Comparison of ENCODE assay signal across 17 cellular contexts in the genomic region with DNA sequence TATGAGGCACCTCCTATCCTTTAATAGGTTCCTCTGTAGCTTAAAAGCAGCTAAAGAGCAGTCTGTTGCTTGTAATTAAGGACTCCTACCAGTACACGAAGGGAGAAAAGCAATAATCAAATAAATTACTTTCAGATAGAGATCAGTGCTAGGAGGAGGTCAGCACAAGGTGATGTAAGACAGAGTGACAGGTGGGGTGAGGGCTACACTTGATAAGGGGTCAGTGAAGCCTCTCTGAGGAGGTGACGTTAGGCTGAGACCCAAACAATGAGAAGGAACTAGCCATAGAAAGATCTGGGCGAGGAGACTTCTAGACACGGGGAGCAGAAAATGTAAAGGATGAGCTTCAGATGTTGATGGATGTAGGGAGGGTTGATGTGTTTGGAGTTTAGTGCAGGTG. TPM values are rescaled to one million over a fixed set of nuclear protein-coding genes. Genes with fewer than 3 reads are reported as not detected.
DNase-seq lines count a peak whose midpoint lies in the region; ATAC-seq and TF ChIP-seq lines count a peak whose summit lies in the region.
"Had no signal": no experiment of that assay in that cellular context is flagged by ENCODE, and none has a peak within 500 bp of the region (broad histone marks: within the 10 kb centered on the region; RNA-seq: fewer than 3 reads in every experiment).

No MANE protein-coding gene starts in this region.

- H3K4me1 ChIP-seq in CD8-positive, alpha-beta memory T cell (ENCODE audit: insufficient read depth, low read length) = peaks cover 69% of the 10 kb centered on the region
- peaks cover 36% of the 10 kb centered on the region for H3K4me1 ChIP-seq in psoas muscle
- H3K4me1 ChIP-seq: pancreas had no signal

- H3K4me3 Mint-ChIP-seq in activated CD4-positive, alpha-beta T cell treated with anti-CD3 and anti-CD28 coated beads, Interleukin-2, amount 10 ng/mL, durations not matched to agents 7 days and 5 days = no peak overlapping the region
- H3K4me3 Mint-ChIP-seq in CD8-positive, alpha-beta memory T cell = peak overlapping the region in 4 of 7 donors; percentile 3 to 57 (median 10)
- H3K4me3 Mint-ChIP-seq in activated T-helper 17 cell treated with anti-CD3 and anti-CD28 coated beads, Interleukin-2, amount 50 U/mL, for 72 hours = peak overlapping the region; percentile 82
- H3K4me3 Mint-ChIP-seq: activated naive CD4-positive, alpha-beta T cell treated with anti-CD3 and anti-CD28 coated beads for 36 hours had no signal

- 82 to 92% (median 89%) methylated on average over 4 of the region's 4 CpGs for WGBS in psoas muscle, 3 donors

- H3K27ac ChIP-seq in CD8-positive, alpha-beta memory T cell (ENCODE audit: low read depth, low read length) = no peak overlapping the region
- H3K27ac ChIP-seq in psoas muscle = peak overlapping the region; percentile 94
- H3K27ac ChIP-seq: A549, SJSA1 had no signal

- peaks cover 24% of the 10 kb centered on the region for H3K36me3 Mint-ChIP-seq in activated CD4-positive, alpha-beta T cell treated with anti-CD3 and anti-CD28 coated beads, Interleukin-2, amount 10 ng/mL, durations not matched to agents 7 days and 5 days (ENCODE audit: low read depth)
- H3K36me3 Mint-ChIP-seq in CD8-positive, alpha-beta memory T cell = peaks cover 0 to 1% (median 0%) of the 10 kb centered on the region in 3 donors
- H3K36me3 Mint-ChIP-seq in activated T-helper 17 cell treated with anti-CD3 and anti-CD28 coated beads, Interleukin-2, amount 50 U/mL, for 72 hours (ENCODE audit: low read depth) = no peaks in the 10 kb centered on the region

- DNase-seq in activated CD4-positive, alpha-beta T cell treated with anti-CD3 and anti-CD28 coated beads, Interleukin-2, amount 10 ng/mL, durations not matched to agents 7 days and 5 days = no peak
- no peak for DNase-seq in activated CD4-positive, alpha-beta T cell treated with anti-CD3 and anti-CD28 coated beads, Interleukin-2, amount 50 U/mL, for 4 hours
- no peak for DNase-seq in CD8-positive, alpha-beta memory T cell
- DNase-seq in psoas muscle = no peak
- DNase-seq in germinal center (ENCODE audit: low spot score) = no peak
- no peak for DNase-seq in medulla oblongata (ENCODE audit: extremely low spot score)
- no peak for DNase-seq in Ammon's horn (ENCODE audit: low spot score)
- DNase-seq: activated naive CD4-positive, alpha-beta T cell treated with anti-CD3 and anti-CD28 coated beads for 36 hours; activated T-cell treated with anti-CD3 and anti-CD28 coated beads for 4 hours; stimulated activated CD4-positive, alpha-beta T cell treated with anti-CD3 and anti-CD28 coated beads, Interleukin-2, amount 100 ng/mL, for 48 hours had no signal

- H3K27ac Mint-ChIP-seq in activated CD4-positive, alpha-beta T cell treated with anti-CD3 and anti-CD28 coated beads, Interleukin-2, amount 10 ng/mL, durations not matched to agents 7 days and 5 days = peak overlapping the region; percentile 21
- H3K27ac Mint-ChIP-seq in CD8-positive, alpha-beta memory T cell = peak overlapping the region in 2 of 8 donors; percentile 5 to 21
- H3K27ac Mint-ChIP-seq in activated T-helper 17 cell treated with anti-CD3 and anti-CD28 coated beads, Interleukin-2, amount 50 U/mL, for 72 hours = no peak overlapping the region
- H3K27ac Mint-ChIP-seq: activated naive CD4-positive, alpha-beta T cell treated with anti-CD3 and anti-CD28 coated beads for 36 hours had no signal

- CTCF ChIA-PET in activated CD4-positive, alpha-beta T cell treated with anti-CD3 and anti-CD28 coated beads, Interleukin-2, amount 10 ng/mL, durations not matched to agents 7 days and 5 days (lab: Charles Lee) = interaction anchor here (0.7 to 2.2 kb wide), 4 partner anchors 11 to 58 kb away, joined by 3 to 6 read pairs (median 4); partner anchors contain the start of gene BLM
- CTCF ChIA-PET in CD8-positive, alpha-beta memory T cell (lab: Charles Lee) = interaction anchor here (1.6 to 1.8 kb wide), 2 partner anchors 227 to 272 kb away, joined by 5 read pairs; partner anchors contain the start of gene HDDC3

- H3K4me3 ChIP-seq in CD8-positive, alpha-beta memory T cell (ENCODE audit: low read length) = no peak overlapping the region
- H3K4me3 ChIP-seq in psoas muscle = no peak overlapping the region
- H3K4me3 ChIP-seq: A549, coronary artery, lung, pancreas, SJSA1 had no signal

- H3K4me1 Mint-ChIP-seq in activated CD4-positive, alpha-beta T cell treated with anti-CD3 and anti-CD28 coated beads, Interleukin-2, amount 10 ng/mL, durations not matched to agents 7 days and 5 days = peaks cover 90% of the 10 kb centered on the region
- peaks cover 72 to 86% (median 83%) of the 10 kb centered on the region in 3 donors for H3K4me1 Mint-ChIP-seq in CD8-positive, alpha-beta memory T cell
- H3K4me1 Mint-ChIP-seq in activated T-helper 17 cell treated with anti-CD3 and anti-CD28 coated beads, Interleukin-2, amount 50 U/mL, for 72 hours = peaks cover 48% of the 10 kb centered on the region

- H3K27me3 ChIP-seq in CD8-positive, alpha-beta memory T cell (ENCODE audit: insufficient read depth, low read length, poor library complexity, severe bottlenecking) = peaks cover 13% of the 10 kb centered on the region
- H3K27me3 ChIP-seq in psoas muscle (ENCODE audit: insufficient read depth in 3 of 3, low read length in 2 of 3) = no peaks in the 10 kb centered on the region
- H3K27me3 ChIP-seq: pancreas, SJSA1 had no signal

- intact Hi-C loops in psoas muscle (cut with DNase I) = no loop called here

- POLR2A ChIA-PET in activated CD4-positive, alpha-beta T cell treated with anti-CD3 and anti-CD28 coated beads, Interleukin-2, amount 10 ng/mL, durations not matched to agents 7 days and 5 days (lab: Charles Lee) = no interaction called here
- POLR2A ChIA-PET in CD8-positive, alpha-beta memory T cell (lab: Charles Lee) = interaction anchor here (0.6 to 0.9 kb wide), 2 partner anchors 10 to 276 kb away, joined by 3 to 5 read pairs; no protein-coding TSS in a partner anchor

- H3K36me3 ChIP-seq in CD8-positive, alpha-beta memory T cell (ENCODE audit: insufficient read depth, low read length) = no peaks in the 10 kb centered on the region
- no peaks in the 10 kb centered on the region for H3K36me3 ChIP-seq in psoas muscle (ENCODE audit: insufficient read depth in 1 of 2, low read depth in 1 of 2)
- H3K36me3 ChIP-seq: pancreas had no signal

- no peaks in the 10 kb centered on the region for H3K9me3 ChIP-seq in CD8-positive, alpha-beta memory T cell (ENCODE audit: low read length)
- H3K9me3 ChIP-seq in psoas muscle = no peaks in the 10 kb centered on the region
- H3K9me3 ChIP-seq: A549, pancreas, SJSA1 had no signal

- TF ChIP-seq CTCF in psoas muscle (IDR thresholded peaks at IDR 0.05) = no peak

- peaks cover 21% of the 10 kb centered on the region for H3K27me3 Mint-ChIP-seq in activated CD4-positive, alpha-beta T cell treated with anti-CD3 and anti-CD28 coated beads, Interleukin-2, amount 10 ng/mL, durations not matched to agents 7 days and 5 days
- H3K27me3 Mint-ChIP-seq in CD8-positive, alpha-beta memory T cell = peaks cover 24 to 42% of the 10 kb centered on the region in 2 donors
- H3K27me3 Mint-ChIP-seq in activated T-helper 17 cell treated with anti-CD3 and anti-CD28 coated beads, Interleukin-2, amount 50 U/mL, for 72 hours = peaks cover 21% of the 10 kb centered on the region

- H3K9me3 Mint-ChIP-seq in activated CD4-positive, alpha-beta T cell treated with anti-CD3 and anti-CD28 coated beads, Interleukin-2, amount 10 ng/mL, durations not matched to agents 7 days and 5 days = peaks cover 6% of the 10 kb centered on the region
- H3K9me3 Mint-ChIP-seq in CD8-positive, alpha-beta memory T cell = peaks cover 0 to 1% (median 0%) of the 10 kb centered on the region in 5 donors
- no peaks in the 10 kb centered on the region for H3K9me3 Mint-ChIP-seq in activated T-helper 17 cell treated with anti-CD3 and anti-CD28 coated beads, Interleukin-2, amount 50 U/mL, for 72 hours
- H3K9me3 Mint-ChIP-seq: activated naive CD4-positive, alpha-beta T cell treated with anti-CD3 and anti-CD28 coated beads for 36 hours had no signal

- no peak for ATAC-seq in activated T-helper 17 cell treated with anti-CD3 and anti-CD28 coated beads, Interleukin-2, amount 50 U/mL, for 72 hours (replicated peaks)
- ATAC-seq in psoas muscle = no peak
- ATAC-seq: A549, HCT116, pancreas had no signal

RNA-seq across cellular contexts. Expression of gene BLM, which starts 57.7 kb away (rescaled TPM):
- total RNA-seq in activated CD4-positive, alpha-beta T cell treated with anti-CD3 and anti-CD28 coated beads, Interleukin-2, amount 10 ng/mL, durations not matched to agents 7 days and 5 days = 10 to 100 TPM; 50.2 to 57.7 TPM
- total RNA-seq in CD8-positive, alpha-beta memory T cell = 10 to 100 TPM; 37.0 to 37.6 TPM
- polyA plus RNA-seq in CD8-positive, alpha-beta memory T cell = 5.8 TPM
- total RNA-seq in activated T-helper 17 cell treated with anti-CD3 and anti-CD28 coated beads, Interleukin-2, amount 50 U/mL, for 72 hours = 10 to 100 TPM; 68.2 to 81.4 TPM
- total RNA-seq in psoas muscle = 1 to 10 TPM in 2 of 4 donors, under 1 TPM in 2; 0.27 to 2.4 (median 1.4) TPM
- 10 to 100 TPM in 1 of 3 donors, 1 to 10 TPM in 1, under 1 TPM in 1; 0.74 to 15.6 (median 1.7) TPM for polyA plus RNA-seq in psoas muscle

Comparison
In these comparisons a context has a peak if more than half of its experiments do, and no peak if none do; other contexts are left out.
1. RNA of gene BLM, which starts 57.7 kb away (total RNA-seq): 68.2 to 81.4 TPM in activated T-helper 17 cell treated with anti-CD3 and anti-CD28 coated beads, Interleukin-2, amount 50 U/mL, for 72 hours, 50.2 to 57.7 TPM in activated CD4-positive, alpha-beta T cell treated with anti-CD3 and anti-CD28 coated beads, Interleukin-2, amount 10 ng/mL, durations not matched to agents 7 days and 5 days and 37.0 to 37.6 TPM in CD8-positive, alpha-beta memory T cell; 0.27 to 2.4 TPM in psoas muscle; every median in the first group is over 10 times any median in the second.